In genomic region chr16:24332178-24332577, GRCh38 we compare ENCODE assay signal across 33 cellular contexts.
DNase-seq lines count a peak whose midpoint lies in the region; ATAC-seq, FAIRE-seq and TF ChIP-seq lines count a peak whose summit lies in the region.
"Had no signal": no experiment of that assay in that cellular context is flagged by ENCODE, and none has a peak within 500 bp of the region (broad histone marks: within the 10 kb centered on the region; RNA-seq: fewer than 3 reads in every experiment).

No MANE protein-coding gene starts in this region.

- H3K4me3 ChIP-seq in small intestine (ENCODE audit: low read depth in 1 of 2, low read length in 2 of 2): no peak overlapping the region
- H3K4me3 ChIP-seq: A549; BLaER1; BLaER1 treated with 17β-estradiol and CSF1 and Interleukin-3, amounts not matched to agents 10 nM and 100 nM had no signal

- no peak for ATAC-seq in WTC11
- no peak for ATAC-seq in activated CD8-positive, alpha-beta T cell treated with anti-CD3 and anti-CD28 coated beads for 36 hours
- ATAC-seq: A549; CD8-positive, alpha-beta T cell had no signal

- CTCF ChIA-PET in WTC11 (lab: Charles Lee): no interaction called here
- CTCF ChIA-PET in activated CD8-positive, alpha-beta T cell treated with anti-CD3 and anti-CD28 coated beads for 36 hours (lab: Charles Lee): no interaction called here

- WGBS in small intestine, 3 donors: 71 to 74% (median 72%) methylated on average over 3 of the region's 3 CpGs

- no peak for FAIRE-seq in small intestine (lab: Jason Lieb, UNC)
- FAIRE-seq: A204.1, A549, D721Med had no signal

- no peaks in the 10 kb centered on the region for H3K36me3 Mint-ChIP-seq in WTC11
- H3K36me3 Mint-ChIP-seq in activated CD8-positive, alpha-beta T cell treated with anti-CD3 and anti-CD28 coated beads for 36 hours (ENCODE audit: low read depth): no peaks in the 10 kb centered on the region
- H3K36me3 Mint-ChIP-seq: CD14-positive monocyte; CD4-positive, alpha-beta memory T cell; CD4-positive, CD25-positive, alpha-beta regulatory T cell; CD8-positive, alpha-beta memory T cell; CD8-positive, alpha-beta T cell had no signal

- H3K4me1 Mint-ChIP-seq in WTC11: no peaks in the 10 kb centered on the region
- H3K4me1 Mint-ChIP-seq in activated CD8-positive, alpha-beta T cell treated with anti-CD3 and anti-CD28 coated beads for 36 hours (ENCODE audit: low read depth): no peaks in the 10 kb centered on the region
- H3K4me1 Mint-ChIP-seq: B cell; CD14-positive monocyte; CD4-positive, alpha-beta memory T cell; CD4-positive, CD25-positive, alpha-beta regulatory T cell; CD8-positive, alpha-beta memory T cell had no signal

- peaks cover 7% of the 10 kb centered on the region for H3K9me3 Mint-ChIP-seq in WTC11
- H3K9me3 Mint-ChIP-seq in activated CD8-positive, alpha-beta T cell treated with anti-CD3 and anti-CD28 coated beads for 36 hours: peaks cover 3% of the 10 kb centered on the region

- no peaks in the 10 kb centered on the region for H3K9me3 ChIP-seq in small intestine (ENCODE audit: control insufficient read depth, low read depth)
- H3K9me3 ChIP-seq: A549, BE2C, BLaER1, Caco-2 had no signal

- H3K36me3 ChIP-seq in small intestine (ENCODE audit: control insufficient read depth in 2 of 2, insufficient read depth in 2 of 2, low read length in 2 of 2): no peaks in the 10 kb centered on the region
- H3K36me3 ChIP-seq: BE2C; BLaER1; BLaER1 treated with 17β-estradiol and CSF1 and Interleukin-3, amounts not matched to agents 10 nM and 100 nM had no signal

- H3K27me3 ChIP-seq in small intestine (ENCODE audit: control insufficient read depth in 2 of 2, insufficient read depth in 2 of 2, low read length in 2 of 2): peaks cover 0 to 1% of the 10 kb centered on the region in 2 donors
- H3K27me3 ChIP-seq: BE2C; BLaER1; BLaER1 treated with 17β-estradiol and CSF1 and Interleukin-3, amounts not matched to agents 10 nM and 100 nM had no signal

- POLR2A ChIA-PET in WTC11 (lab: Charles Lee): no interaction called here
- POLR2A ChIA-PET in activated CD8-positive, alpha-beta T cell treated with anti-CD3 and anti-CD28 coated beads for 36 hours (lab: Charles Lee): no interaction called here

- H3K27ac Mint-ChIP-seq in WTC11: no peak overlapping the region
- no peak overlapping the region for H3K27ac Mint-ChIP-seq in activated CD8-positive, alpha-beta T cell treated with anti-CD3 and anti-CD28 coated beads for 36 hours
- H3K27ac Mint-ChIP-seq: B cell; CD14-positive monocyte; CD4-positive, alpha-beta memory T cell; CD4-positive, alpha-beta T cell; CD4-positive, CD25-positive, alpha-beta regulatory T cell; CD8-positive, alpha-beta memory T cell; CD8-positive, alpha-beta T cell had no signal

- TF ChIP-seq CTCF in WTC11 (IDR thresholded peaks at IDR 0.05): no peak
- no peak for TF ChIP-seq CTCF in activated CD8-positive, alpha-beta T cell treated with anti-CD3 and anti-CD28 coated beads for 36 hours (IDR thresholded peaks at IDR 0.05)

- H3K4me1 ChIP-seq in small intestine (ENCODE audit: control insufficient read depth in 2 of 2, insufficient read depth in 1 of 2, low read depth in 1 of 2, low read length in 1 of 2): no peaks in the 10 kb centered on the region
- H3K4me1 ChIP-seq: A549; BE2C; BLaER1; BLaER1 treated with 17β-estradiol and CSF1 and Interleukin-3, amounts not matched to agents 10 nM and 100 nM; Caco-2 had no signal

- H3K27me3 Mint-ChIP-seq in WTC11 (ENCODE audit: low read depth): no peaks in the 10 kb centered on the region; the same call in 1 of the 2 replicates
- peaks cover 3% of the 10 kb centered on the region for H3K27me3 Mint-ChIP-seq in activated CD8-positive, alpha-beta T cell treated with anti-CD3 and anti-CD28 coated beads for 36 hours

- DNase-seq in WTC11 (ENCODE audit: low spot score): no peak
- DNase-seq in caudate nucleus (lab: John Stamatoyannopoulos, UW): peak in 1 of 61 donors; percentile 9
- no peak for DNase-seq in small intestine
- DNase-seq in activated CD8-positive, alpha-beta T cell treated with anti-CD3 and anti-CD28 coated beads for 36 hours: no peak
- DNase-seq: 8988T; ACHN; AML-193; BE2C; C1 segment of cervical spinal cord; Caco-2; Calu3; CD4-positive, alpha-beta memory T cell; CD4-positive, alpha-beta T cell; CD4-positive, CD25-positive, alpha-beta regulatory T cell; CD8-positive, alpha-beta memory T cell; CD8-positive, alpha-beta T cell; COR-L47; DMS 273 treated with DMSO at 0.1 percent for 48 hours; DMS153; DMS53; DMS79; DMS79 treated with DMSO at 0.1 percent for 48 hours; DND-41; EL had no signal

- H3K27ac ChIP-seq in caudate nucleus (ENCODE audit: low read depth, low read length) (peak overlapping the region; percentile 49), small intestine (ENCODE audit: low read depth in 1 of 2, low read length in 1 of 2) (no peak overlapping the region)
- H3K27ac ChIP-seq: 22Rv1; A549; BLaER1; BLaER1 treated with 17β-estradiol and CSF1 and Interleukin-3, amounts not matched to agents 10 nM and 100 nM; C4-2B had no signal

- intact Hi-C loops in activated CD8-positive, alpha-beta T cell treated with anti-CD3 and anti-CD28 coated beads for 36 hours (cut with micrococcal nuclease): no loop called here

- H3K4me3 Mint-ChIP-seq in WTC11: no peak overlapping the region
- H3K4me3 Mint-ChIP-seq in activated CD8-positive, alpha-beta T cell treated with anti-CD3 and anti-CD28 coated beads for 36 hours: no peak overlapping the region
- H3K4me3 Mint-ChIP-seq: B cell; CD14-positive monocyte; CD4-positive, alpha-beta memory T cell; CD4-positive, alpha-beta T cell; CD4-positive, CD25-positive, alpha-beta regulatory T cell; CD8-positive, alpha-beta memory T cell; CD8-positive, alpha-beta T cell had no signal

TF ChIP-seq in WTC11, 78 proteins besides CTCF, POLR2A, EP300 and RAD21:
- TF ChIP-seq ZNF121 (CRISPR knock-in tag; IDR thresholded peaks at IDR 0.05) (peak; percentile 83), ZNF416 (CRISPR knock-in tag; IDR thresholded peaks at IDR 0.05) (no peak), MAX (CRISPR knock-in tag; IDR thresholded peaks at IDR 0.05) (no peak)
TF ChIP-seq in WTC11: peak in this region for 1.
